15 cellular contexts compared by ENCODE assay signal in the genomic region with DNA sequence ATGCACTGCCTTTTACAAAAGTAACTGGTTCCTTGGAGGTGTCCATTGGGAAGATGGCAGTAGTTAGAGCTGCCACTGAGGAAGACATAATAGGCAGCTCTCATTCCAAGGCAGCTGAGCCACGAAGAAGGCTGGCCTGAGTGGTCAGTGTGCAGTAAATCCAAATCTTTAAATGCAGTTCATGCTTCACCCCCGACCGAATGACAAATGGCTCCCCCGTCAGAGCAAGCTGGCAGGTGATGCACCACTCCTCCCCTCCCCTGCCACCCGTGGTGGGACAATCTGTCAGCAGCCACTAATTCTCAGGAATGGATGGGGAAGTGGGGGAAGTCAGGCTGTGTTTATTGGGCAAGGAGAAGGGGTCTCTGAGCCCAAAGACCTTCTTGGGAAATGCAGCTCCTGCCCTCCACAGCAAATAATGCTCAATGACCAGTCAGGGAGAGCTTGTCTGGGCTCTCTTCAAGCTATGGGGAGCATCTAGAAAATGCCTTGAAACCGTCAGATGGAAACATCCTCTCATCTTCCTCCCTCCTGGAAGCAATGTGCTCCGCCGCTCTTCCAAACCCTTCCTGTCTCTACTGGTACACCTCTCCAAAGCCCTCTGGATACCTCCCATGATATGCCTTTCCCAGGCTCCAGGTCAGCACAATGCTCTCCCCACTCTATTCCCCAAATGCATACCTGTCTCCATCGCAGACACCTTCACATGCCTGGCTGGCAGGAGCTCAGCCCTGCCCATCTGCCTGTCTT.
"Had no signal": no experiment of that assay in that cellular context is flagged by ENCODE, and none has a peak within 500 bp of the region (broad histone marks: within the 10 kb centered on the region; RNA-seq: fewer than 3 reads in every experiment).

No MANE protein-coding gene starts in this region.

- ATAC-seq: activated CD8-positive, alpha-beta memory T cell treated with anti-CD3 and anti-CD28 coated beads, Interleukin-2, amount 10 ng/mL, durations not matched to agents 7 days and 5 days; body of pancreas; gastroesophageal sphincter; T-cell had no signal

- H3K27me3 Mint-ChIP-seq: T-cell had no signal

- H3K36me3 Mint-ChIP-seq: memory B cell, T-cell had no signal

- DNase-seq: activated CD4-positive, CD25-positive, alpha-beta regulatory T cell; activated CD8-positive, alpha-beta memory T cell treated with anti-CD3 and anti-CD28 coated beads, Interleukin-2, amount 10 ng/mL, durations not matched to agents 7 days and 5 days; activated naive CD4-positive, alpha-beta T cell; body of pancreas; central memory CD4-positive, alpha-beta T cell; dermis blood vessel endothelial cell; islet precursor cell; left ventricle myocardium inferior; retina; stimulated activated CD4-positive, alpha-beta T cell treated with anti-CD3 and anti-CD28 coated beads, Interleukin-15, amount 100 ng/mL, for 24 hours; stimulated activated CD4-positive, alpha-beta T cell treated with anti-CD3 and anti-CD28 coated beads, Interleukin-4, amount 100 ng/mL, for 4 hours; T-cell; tibial artery had no signal

- H3K9me3 Mint-ChIP-seq: memory B cell, T-cell had no signal

- H3K4me1 Mint-ChIP-seq: memory B cell had no signal

- H3K4me3 Mint-ChIP-seq: activated CD8-positive, alpha-beta memory T cell treated with anti-CD3 and anti-CD28 coated beads, Interleukin-2, amount 10 ng/mL, durations not matched to agents 7 days and 5 days; memory B cell had no signal

- H3K27ac Mint-ChIP-seq: activated CD8-positive, alpha-beta memory T cell treated with anti-CD3 and anti-CD28 coated beads, Interleukin-2, amount 10 ng/mL, durations not matched to agents 7 days and 5 days; memory B cell; T-cell had no signal
